Comparison of ENCODE assay signal across 15 cellular contexts in the genomic region with DNA sequence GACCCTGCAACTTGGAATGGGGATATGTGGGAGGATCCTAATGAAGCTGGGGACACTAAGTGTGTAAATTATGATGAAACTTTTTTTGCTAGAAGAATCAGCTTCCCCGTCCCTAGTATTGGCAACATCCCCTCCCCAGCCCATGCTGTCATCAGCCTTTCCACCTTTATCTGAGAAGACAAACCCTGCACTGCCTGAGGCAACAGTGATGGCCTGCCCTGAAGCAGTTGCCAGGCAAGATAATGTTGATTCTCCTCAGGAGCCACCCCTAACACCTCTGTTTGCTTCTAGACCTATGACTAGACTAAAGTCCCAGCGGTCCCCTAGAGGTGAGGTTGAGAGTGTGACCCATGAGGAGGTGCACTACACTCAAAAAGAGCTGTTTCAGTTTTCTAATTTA.
"Had no signal": no experiment of that assay in that cellular context is flagged by ENCODE, and none has a peak within 500 bp of the region (broad histone marks: within the 10 kb centered on the region; RNA-seq: fewer than 3 reads in every experiment).

No MANE protein-coding gene starts in this region.

- H3K27ac ChIP-seq: foreskin keratinocyte, left ventricle myocardium inferior, lower lobe of right lung, sigmoid colon, skin epidermis had no signal

- ATAC-seq: foreskin keratinocyte, left cardiac atrium, lower lobe of right lung had no signal

- DNase-seq: effector memory CD4-positive, alpha-beta T cell; foreskin keratinocyte; kidney; left cardiac atrium; left ventricle myocardium inferior; lower lobe of right lung; mesenchymal stem cell; midbrain; posterior cingulate gyrus; sigmoid colon; stimulated activated CD4-positive, alpha-beta T cell treated with anti-CD3 and anti-CD28 coated beads, Interleukin-2, amount 100 ng/mL, for 24 hours; stimulated activated CD4-positive, alpha-beta T cell treated with anti-CD3 and anti-CD28 coated beads, Interleukin-4, amount 100 ng/mL, for 4 hours; stimulated activated naive CD4-positive, alpha-beta T cell treated with Interleukin-2 at 50 U/mL for 16 hours; trophoblast cell had no signal

- H3K27me3 ChIP-seq: sigmoid colon had no signal

- H3K9me3 ChIP-seq: lower lobe of right lung, sigmoid colon had no signal
